In genomic region chr4:26315533-26315932, GRCh38 we compare ENCODE assay signal across 2 cellular contexts.
TF ChIP-seq lines count a peak whose summit lies in the region.

No MANE protein-coding gene starts in this region.

TF ChIP-seq in K562, 482 proteins besides CTCF, POLR2A, EP300 and RAD21:
- TF ChIP-seq TRIM28 (IDR thresholded peaks at IDR 0.05) = peak; percentile 70

TF ChIP-seq in HepG2, 621 proteins besides CTCF, POLR2A, EP300 and RAD21:
- TF ChIP-seq NR2F1 (CRISPR knock-in tag; IDR thresholded peaks at IDR 0.05) = peak in 1 of 2 experiments; percentile 19; a peak in 1 of 4 replicates
- peak; percentile 37; the same call in 1 of the 2 replicates for TF ChIP-seq TCF7 (IDR thresholded peaks at IDR 0.05; ENCODE audit: low read depth)
